Comparison of ENCODE assay signal across 8 cellular contexts in genomic region chr5:75052461-75053285, GRCh38. TPM values are rescaled to one million over a fixed set of nuclear protein-coding genes. Genes with fewer than 3 reads are reported as not detected.
DNase-seq lines count a peak whose midpoint lies in the region; ATAC-seq and TF ChIP-seq lines count a peak whose summit lies in the region.

Gene GCNT4 (minus strand): TSS chr5:75052558. CDS start chr5:75030037, 22,521 bp downstream.

- H3K4me3 ChIP-seq in IMR-90 (ENCODE audit: insufficient read depth, low read depth, low read length) (peak within 1 kb of the TSS; percentile 82), esophagus (ENCODE audit: low read depth in 1 of 2, low read length in 2 of 2) (peak within 1 kb of the TSS; percentile 83 to 84), muscle layer of colon (ENCODE audit: low read depth in 1 of 2, low read length in 2 of 2) (peak within 1 kb of the TSS; percentile 62 to 88), thymus (ENCODE audit: low read length) (peak within 1 kb of the TSS; percentile 97)

- POLR2A ChIA-PET in IMR-90 (lab: Charles Lee; ENCODE audit: unreplicated experiment) = interaction anchor here (0.6 to 0.7 kb wide), 3 partner anchors 28 to 213 kb away, joined by 3 to 4 read pairs (median 3); no protein-coding TSS in a partner anchor

- H2BK15ac ChIP-seq in IMR-90 (ENCODE audit: low read depth, low read length) = peak within 1 kb of the TSS; percentile 81; the same call in 2 of the 3 replicates

- TF ChIP-seq CTCF in IMR-90 (conservative IDR thresholded peaks at IDR 0.05; ENCODE audit: low read depth, low read length) = no peak

- no peak for TF ChIP-seq RAD21 in IMR-90 (IDR thresholded peaks at IDR 0.05; ENCODE audit: low read length)

- ATAC-seq in IMR-90 (ENCODE audit: low read depth) (peak; percentile 49), HG02763 (IDR thresholded peaks at IDR 0.05; ENCODE audit: unreplicated experiment) (no peak), GM18505 (IDR thresholded peaks at IDR 0.05; ENCODE audit: unreplicated experiment) (no peak)

- peak within 1 kb of the TSS; percentile 90 for H3K23ac ChIP-seq in IMR-90 (ENCODE audit: low read depth, low read length)

- peak within 1 kb of the TSS; percentile 57 for H2AK9ac ChIP-seq in IMR-90 (replicated peaks; ENCODE audit: low read depth, low read length, poor library complexity)

- H2BK5ac ChIP-seq in IMR-90 (ENCODE audit: low read depth, low read length, poor library complexity, severe bottlenecking) = peak within 1 kb of the TSS; percentile 70

- peak within 1 kb of the TSS; percentile 81 for H3K14ac ChIP-seq in IMR-90 (replicated peaks; ENCODE audit: low read depth, low read length)

- H3K4me2 ChIP-seq in IMR-90 (ENCODE audit: low read depth, low read length) = peak within 1 kb of the TSS; percentile 98

- intact Hi-C loops in IMR-90 (cut with micrococcal nuclease) = loop anchor here (5.0 to 10.0 kb wide), 4 partner anchors 212 to 1762 kb away; partner anchors contain the start of gene F2RL1

- H3K9me3 ChIP-seq in IMR-90 (ENCODE audit: control insufficient read depth, insufficient read depth, low read length) = no peaks in the 10 kb centered on the region
- H3K9me3 ChIP-seq in esophagus (ENCODE audit: control insufficient read depth in 2 of 2, insufficient read depth in 1 of 2, low read depth in 1 of 2, low read length in 1 of 2) = no peaks in the 10 kb centered on the region
- H3K9me3 ChIP-seq in muscle layer of colon (ENCODE audit: low read length) = no peaks in the 10 kb centered on the region
- H3K9me3 ChIP-seq in thymus (ENCODE audit: control insufficient read depth) = no peaks in the 10 kb centered on the region

- H3K27me3 ChIP-seq in IMR-90 (ENCODE audit: control insufficient read depth, insufficient read depth, low read length) = no peaks in the 10 kb centered on the region
- no peaks in the 10 kb centered on the region for H3K27me3 ChIP-seq in esophagus (ENCODE audit: control insufficient read depth in 1 of 2, insufficient read depth in 2 of 2, low read length in 2 of 2)
- no peaks in the 10 kb centered on the region for H3K27me3 ChIP-seq in muscle layer of colon (ENCODE audit: control insufficient read depth in 1 of 2, insufficient read depth in 2 of 2, low read length in 2 of 2)
- no peaks in the 10 kb centered on the region for H3K27me3 ChIP-seq in thymus (ENCODE audit: control insufficient read depth, insufficient read depth)

- dilution Hi-C loops in IMR-90 (cut with HindIII; ENCODE audit: low sequenced_read_pairs, unreplicated experiment) = no loop called here

- no peaks in the 10 kb centered on the region for H3K36me3 ChIP-seq in IMR-90 (ENCODE audit: control insufficient read depth, insufficient read depth, low read length)
- no peaks in the 10 kb centered on the region for H3K36me3 ChIP-seq in esophagus (ENCODE audit: control insufficient read depth in 2 of 2, insufficient read depth in 2 of 2, low read length in 1 of 2)
- H3K36me3 ChIP-seq in muscle layer of colon (ENCODE audit: insufficient read depth, low read length) = no peaks in the 10 kb centered on the region
- peaks cover 4% of the 10 kb centered on the region for H3K36me3 ChIP-seq in thymus (ENCODE audit: control insufficient read depth, insufficient read depth)

- peak within 1 kb of the TSS; percentile 92 for H3K56ac ChIP-seq in IMR-90 (ENCODE audit: extremely low read depth, insufficient read depth, low read length)

- H4K5ac ChIP-seq in IMR-90 (ENCODE audit: low read depth, low read length) = peak within 1 kb of the TSS; percentile 82

- peak within 1 kb of the TSS; percentile 41 for H2AK5ac ChIP-seq in IMR-90 (ENCODE audit: low read depth, low read length)

- H3K18ac ChIP-seq in IMR-90 (ENCODE audit: low read depth, low read length) = peak within 1 kb of the TSS; percentile 93

- peak within 1 kb of the TSS; percentile 97 for H3K4ac ChIP-seq in IMR-90 (ENCODE audit: low read depth, low read length)

- 0 out of 2 replicates have a peak within 1 kb of the TSS, but pooled peaks have one; percentile 15 for H2BK20ac ChIP-seq in IMR-90 (ENCODE audit: low read depth, low read length)

- H4K20me1 ChIP-seq in IMR-90 (ENCODE audit: insufficient read depth, low read length) = peaks cover 7% of the 10 kb centered on the region; the same call in 1 of the 2 replicates

- H3K27ac ChIP-seq in IMR-90 (ENCODE audit: insufficient read depth, low read length) (peak within 1 kb of the TSS; percentile 68), esophagus (ENCODE audit: low read depth in 2 of 2, low read length in 1 of 2) (peak within 1 kb of the TSS; percentile 86 to 88), muscle layer of colon (ENCODE audit: low read depth, low read length) (peak within 1 kb of the TSS; percentile 83), thymus (ENCODE audit: low read depth) (peak within 1 kb of the TSS; percentile 98)

- peak within 1 kb of the TSS; percentile 27 to 87; a peak in 3 of 4 replicates for H4K8ac ChIP-seq in IMR-90 (ENCODE audit: low read depth in 2 of 2, low read length in 2 of 2)

- DNase-seq in ELR (ENCODE audit: low read depth) (peak; percentile 60), IMR-90 (peak; percentile 36)
- peak in 2 of 3 experiments; percentile 23 to 31 for DNase-seq in activated CD8-positive, alpha-beta memory T cell treated with anti-CD3 and anti-CD28 coated beads for 48 hours (ENCODE audit: low read depth in 2 of 3, low spot score in 2 of 3)

- peak within 1 kb of the TSS; percentile 93 for H2AFZ ChIP-seq in IMR-90 (replicated peaks; ENCODE audit: low read length, poor library complexity)

- peak within 1 kb of the TSS; percentile 74 for H4K91ac ChIP-seq in IMR-90 (ENCODE audit: insufficient read depth, low read depth, low read length)

- no peak for TF ChIP-seq POLR2A in IMR-90 (IDR thresholded peaks at IDR 0.05; ENCODE audit: low read depth, low read length)
- TF ChIP-seq POLR2A in GM18505 (IDR thresholded peaks at IDR 0.05; ENCODE audit: borderline replicate concordance, extremely low read depth, insufficient read depth, insufficient read length) = no peak

- peaks cover 3 to 49% of the 10 kb centered on the region in 2 experiments; a peak in 3 of 4 replicates for H3K79me1 ChIP-seq in IMR-90 (ENCODE audit: low read depth in 1 of 2, low read length in 2 of 2)

- in situ Hi-C loops in IMR-90 (cut with MboI; ENCODE audit: low sequenced_read_pairs) = no loop called here

- H3K9ac ChIP-seq in IMR-90 (ENCODE audit: low read depth, low read length) (peak within 1 kb of the TSS; percentile 99), muscle layer of colon (ENCODE audit: low read length) (peak within 1 kb of the TSS; percentile 65)

- H2BK120ac ChIP-seq in IMR-90 (ENCODE audit: low read depth, low read length) = peak within 1 kb of the TSS; percentile 47

- H3K9me1 ChIP-seq in IMR-90 (ENCODE audit: insufficient read depth, low read length) = peaks cover 33% of the 10 kb centered on the region

- BruUV-seq in IMR-90 (replicated peaks; lab: Mats Ljungman, UMichigan) = no TSS peak

- H3K4me1 ChIP-seq in IMR-90 (ENCODE audit: control insufficient read depth, insufficient read depth, low read length) (peaks cover 21% of the 10 kb centered on the region), esophagus (ENCODE audit: control insufficient read depth in 2 of 2, insufficient read depth in 2 of 2, low read length in 1 of 2) (peaks cover 0 to 8% of the 10 kb centered on the region in 2 donors), muscle layer of colon (ENCODE audit: insufficient read depth, low read length) (peaks cover 41% of the 10 kb centered on the region), thymus (ENCODE audit: control insufficient read depth, insufficient read depth, low read length) (peaks cover 55% of the 10 kb centered on the region)

- 1% methylated on average over 51 of the region's 103 CpGs; no CpG with 5 or more reads in 1 of the 2 experiments for WGBS in IMR-90 (ENCODE audit: extremely low coverage in 2 of 2, insufficient read length in 1 of 2), 2 experiments
- 1% methylated on average over 83 to 103 of the region's 103 CpGs for WGBS in esophagus, 2 donors
- under 1% methylated on average over 103 of the region's 103 CpGs for WGBS in thymus

- CTCF ChIA-PET in IMR-90 (lab: Yijun Ruan, JAX) = interaction anchor here (0.9 to 1.3 kb wide), 3 partner anchors 14 to 228 kb away, joined by 3 read pairs; no protein-coding TSS in a partner anchor

TF ChIP-seq in IMR-90, 13 proteins besides CTCF, POLR2A, EP300 and RAD21 (continues in another document):
- TF ChIP-seq FOS (IDR thresholded peaks at IDR 0.05; ENCODE audit: low read depth, low read length) (no peak), MAZ (IDR thresholded peaks at IDR 0.05; ENCODE audit: borderline replicate concordance, low read depth, low read length) (no peak), CEBPB (IDR thresholded peaks at IDR 0.05; ENCODE audit: low read depth, low read length) (no peak), ELK1 (IDR thresholded peaks at IDR 0.05; ENCODE audit: borderline replicate concordance, low read depth, low read length) (no peak), RFX5 (IDR thresholded peaks at IDR 0.05; ENCODE audit: low read depth, low read length) (no peak), NFE2L2 (IDR thresholded peaks at IDR 0.05; ENCODE audit: low read depth, low read length) (no peak), RCOR1 (IDR thresholded peaks at IDR 0.05; ENCODE audit: insufficient replicate concordance, low read length) (no peak), USF2 (IDR thresholded peaks at IDR 0.05; ENCODE audit: low read depth, low read length) (no peak), MXI1 (IDR thresholded peaks at IDR 0.05; ENCODE audit: borderline replicate concordance, low read depth, low read length) (no peak), MAFK (IDR thresholded peaks at IDR 0.05; ENCODE audit: low read depth, low read length) (no peak)

RNA-seq across cellular contexts. Expression of gene GCNT4, which starts in this region (rescaled TPM):
- total RNA-seq in IMR-90 (2012; rRNA removed) = 1.8 and 2.5 TPM in 2 replicates
- polyA plus RNA-seq in IMR-90 (2012; rRNA removed) = 0.39 and 0.46 TPM in 2 replicates
- polyA plus RNA-seq in IMR-90 (2012; cell fraction: cytosol; rRNA removed) = 0.04 and 0.05 TPM in 2 replicates
- 0.05 and 0.91 TPM in 2 replicates for polyA plus RNA-seq in IMR-90 (2012; cell fraction: nucleus; rRNA removed; ENCODE audit: low replicate concordance)
- polyA plus RNA-seq in esophagus = under 1 TPM; 0.53 to 0.80 TPM
- 20.7 TPM for polyA plus RNA-seq in thymus

Comparison
In these comparisons a context has a peak if more than half of its experiments do, and no peak if none do; other contexts are left out.
1. RNA of gene GCNT4 (polyA plus RNA-seq): 20.7 TPM in thymus (single experiment); 0.53 to 0.80 TPM in esophagus and 0.04 to 0.91 TPM in IMR-90; every median in the first group is over 10 times any median in the second.
2. Peak in every context shown above with its lines, with median percentiles within 50 percentile points of each other: DNase-seq, H3K27ac ChIP-seq and H3K4me3 ChIP-seq.